In genomic region chr3:195709676-195710085, GRCh38 we compare ENCODE assay signal across 22 cellular contexts. TPM values are rescaled to one million over a fixed set of nuclear protein-coding genes. Genes with fewer than 3 reads are reported as not detected.
DNase-seq lines count a peak whose midpoint lies in the region; ATAC-seq, FAIRE-seq and TF ChIP-seq lines count a peak whose summit lies in the region.
"Had no signal": no experiment of that assay in that cellular context is flagged by ENCODE, and none has a peak within 500 bp of the region (broad histone marks: within the 10 kb centered on the region; RNA-seq: fewer than 3 reads in every experiment).

No MANE protein-coding gene starts in this region.

- H4K20me1 ChIP-seq in OCI-LY3 (ENCODE audit: insufficient read depth, low read length) (no peaks in the 10 kb centered on the region), H1 (replicated peaks in 1 of 2; ENCODE audit: control insufficient read depth in 1 of 2, insufficient read depth in 2 of 2, low read length in 2 of 2) (no peaks in the 10 kb centered on the region)

- TF ChIP-seq RAD21 in H1 (IDR thresholded peaks at IDR 0.05 in 1 of 2, conservative IDR thresholded peaks at IDR 0.05 in 1 of 2; ENCODE audit: low read depth in 2 of 2, low read length in 2 of 2): no peak

- no peaks in the 10 kb centered on the region for H3K27me3 ChIP-seq in OCI-LY3 (ENCODE audit: low read depth, low read length)
- H3K27me3 ChIP-seq in H1 (replicated peaks in 1 of 4; ENCODE audit: control insufficient read depth in 3 of 4, extremely low read depth in 1 of 4, insufficient read depth in 3 of 4, low read length in 3 of 4): no peaks in the 10 kb centered on the region; a peak in 1 of 7 replicates

- H3K27ac Mint-ChIP-seq in activated naive CD4-positive, alpha-beta T cell treated with anti-CD3 and anti-CD28 coated beads, Interleukin-2, amount 50 U/mL, for 72 hours: peak overlapping the region; percentile 1 to 13
- peak overlapping the region; percentile 5 for H3K27ac Mint-ChIP-seq in stimulated activated effector memory CD8-positive, alpha-beta T cell treated with anti-CD3 and anti-CD28 coated beads, Interleukin-12 subunit alpha, Interleukin-12 subunit beta, amount 100 ng/mL, for 72 hours
- H3K27ac Mint-ChIP-seq in immature natural killer cell: no peak overlapping the region
- H3K27ac Mint-ChIP-seq: IgD-negative memory B cell had no signal

- no peaks in the 10 kb centered on the region; the same call in 1 of the 2 replicates for H3K23me2 ChIP-seq in H1 (ENCODE audit: low read depth, low read length)

- H3K4me3 Mint-ChIP-seq in stimulated activated effector memory CD8-positive, alpha-beta T cell treated with anti-CD3 and anti-CD28 coated beads, Interleukin-12 subunit alpha, Interleukin-12 subunit beta, amount 100 ng/mL, for 72 hours: no peak overlapping the region
- no peak overlapping the region for H3K4me3 Mint-ChIP-seq in immature natural killer cell
- H3K4me3 Mint-ChIP-seq: IgD-negative memory B cell had no signal

- no peak overlapping the region; the same call in 1 of the 2 replicates for H3K18ac ChIP-seq in H1 (ENCODE audit: extremely low read depth, low read length)

- H3K56ac ChIP-seq in H1 (replicated peaks; ENCODE audit: insufficient read length, low read depth, low read length): no peak overlapping the region

- H3K4me2 ChIP-seq in OCI-LY3 (ENCODE audit: low read length) (peak overlapping the region; percentile 38), H1 (ENCODE audit: insufficient read depth in 1 of 2, low read depth in 2 of 2, low read length in 2 of 2) (no peak overlapping the region)

- no peak overlapping the region for H4K8ac ChIP-seq in H1 (ENCODE audit: extremely low read depth, insufficient read depth, low read length)

- no peak overlapping the region for H2AK5ac ChIP-seq in H1 (ENCODE audit: low read depth, low read length)

- H2BK5ac ChIP-seq in H1 (ENCODE audit: low read depth, low read length): no peak overlapping the region

- peaks cover 19% of the 10 kb centered on the region for H3K4me1 Mint-ChIP-seq in stimulated activated effector memory CD8-positive, alpha-beta T cell treated with anti-CD3 and anti-CD28 coated beads, Interleukin-12 subunit alpha, Interleukin-12 subunit beta, amount 100 ng/mL, for 72 hours
- H3K4me1 Mint-ChIP-seq in immature natural killer cell: peaks cover 2 to 7% of the 10 kb centered on the region in 2 donors

- H2BK15ac ChIP-seq in H1 (ENCODE audit: low read length): no peak overlapping the region

- H3K4ac ChIP-seq in H1 (replicated peaks; ENCODE audit: insufficient read length, low read depth, low read length): no peak overlapping the region

- 92% methylated on average over 6 of the region's 6 CpGs; no CpG with 5 or more reads in 1 of the 2 experiments for WGBS in H1 (ENCODE audit: extremely low coverage in 1 of 2, insufficient coverage in 1 of 2, insufficient read length in 1 of 2, insufficient replicate concordance in 2 of 2, low coverage in 1 of 2, low lambda C conversion rate in 2 of 2, missing lambda C conversion rate in 1 of 2), 2 experiments

- no peak for TF ChIP-seq EP300 in H1 (IDR thresholded peaks at IDR 0.05; ENCODE audit: borderline replicate concordance in 1 of 2, low read depth in 2 of 2, low read length in 2 of 2)

- no peak overlapping the region for H3K9ac ChIP-seq in OCI-LY3 (ENCODE audit: low read length)
- no peak overlapping the region for H3K9ac ChIP-seq in H1 (replicated peaks in 1 of 4; ENCODE audit: extremely low read depth in 1 of 4, low read depth in 3 of 4, low read length in 3 of 4)

- CTCF ChIA-PET in H1 (lab: Charles Lee; ENCODE audit: partially characterized antibody): no interaction called here

- POLR2A ChIA-PET in H1 (lab: Charles Lee; ENCODE audit: partially characterized antibody): interaction anchor here (1.4 kb wide), 1 partner anchor 12 kb away, joined by 4 read pairs; no protein-coding TSS in a partner anchor

- no peak overlapping the region for H3K23ac ChIP-seq in H1 (ENCODE audit: insufficient read length)

- H3K9me3 ChIP-seq in OCI-LY3 (ENCODE audit: insufficient read depth, low read length) (no peaks in the 10 kb centered on the region), H1 (ENCODE audit: insufficient read depth in 2 of 2, low read depth in 1 of 2, low read length in 1 of 2) (no peaks in the 10 kb centered on the region)
- H3K9me3 ChIP-seq: HAP-1 had no signal

- no peak for DNase-seq in activated naive CD4-positive, alpha-beta T cell treated with anti-CD3 and anti-CD28 coated beads, Interleukin-2, amount 50 U/mL, for 72 hours (ENCODE audit: low spot score in 2 of 2)
- no peak for DNase-seq in activated naive CD4-positive, alpha-beta T cell (lab: John Stamatoyannopoulos, UW)
- DNase-seq in H1 (ENCODE audit: low read depth in 1 of 2, low spot score in 2 of 2) (no peak), HuH-7.5 (ENCODE audit: low spot score) (no peak), immature natural killer cell (no peak), frontal cortex (ENCODE audit: low spot score in 2 of 2) (no peak)
- no peak for DNase-seq in stimulated activated effector memory CD8-positive, alpha-beta T cell treated with anti-CD3 and anti-CD28 coated beads, Interleukin-12 subunit alpha, Interleukin-12 subunit beta, amount 100 ng/mL, for 72 hours (ENCODE audit: low spot score in 2 of 2)
- DNase-seq: 8988T, ACHN, NCI-H1092, NCI-H1436, NCI-H187 treated with DMSO at 0.1 percent for 48 hours, NCI-H446 treated with DMSO at 0.1 percent for 48 hours, NCI-H526, RPMI8226, SHP77 had no signal

- peaks cover 0 to 2% (median 0%) of the 10 kb centered on the region in 3 donors for H3K27me3 Mint-ChIP-seq in immature natural killer cell (ENCODE audit: low read depth in 3 of 3)
- H3K27me3 Mint-ChIP-seq: IgD-negative memory B cell had no signal

- TF ChIP-seq POLR2A in H1 (IDR thresholded peaks at IDR 0.05; ENCODE audit: control extremely low read depth in 1 of 2, low read depth in 2 of 2, low read length in 2 of 2): no peak

- H2BK120ac ChIP-seq in H1 (replicated peaks; ENCODE audit: low read depth, low read length): no peak overlapping the region

- peak overlapping the region; percentile 21; the same call in 1 of the 2 replicates for H3K27ac ChIP-seq in OCI-LY3 (ENCODE audit: low read length)
- no peak overlapping the region for H3K27ac ChIP-seq in H1 (ENCODE audit: low read depth, low read length)

- TF ChIP-seq CTCF in OCI-LY3 (IDR thresholded peaks at IDR 0.05; ENCODE audit: low read depth, low read length) (no peak), H1 (IDR thresholded peaks at IDR 0.05; ENCODE audit: control extremely low read depth in 1 of 3, insufficient read depth in 1 of 3, low read depth in 1 of 3, low read length in 3 of 3) (no peak)

- H3K79me2 ChIP-seq in OCI-LY3 (ENCODE audit: low read length) (no peaks in the 10 kb centered on the region), H1 (ENCODE audit: control insufficient read depth in 1 of 2, insufficient read depth in 2 of 2, low read length in 2 of 2) (no peaks in the 10 kb centered on the region)

- peaks cover 16% of the 10 kb centered on the region for H3K4me1 ChIP-seq in OCI-LY3 (ENCODE audit: low read length)
- H3K4me1 ChIP-seq in H1 (replicated peaks in 1 of 4; ENCODE audit: control insufficient read depth in 3 of 4, insufficient read depth in 4 of 4, low read length in 3 of 4): peaks cover 0 to 8% (median 5%) of the 10 kb centered on the region in 4 experiments; a peak in 5 of 7 replicates
- H3K4me1 ChIP-seq: HAP-1 had no signal

- ATAC-seq in activated naive CD4-positive, alpha-beta T cell treated with anti-CD3 and anti-CD28 coated beads, Interleukin-2, amount 50 U/mL, for 72 hours: no peak
- ATAC-seq in stimulated activated effector memory CD8-positive, alpha-beta T cell treated with anti-CD3 and anti-CD28 coated beads, Interleukin-12 subunit alpha, Interleukin-12 subunit beta, amount 100 ng/mL, for 72 hours: no peak

- H4K5ac ChIP-seq in H1 (ENCODE audit: insufficient read length, low read depth, low read length): peak overlapping the region; percentile 65

- no peak overlapping the region for H2AFZ ChIP-seq in OCI-LY3 (ENCODE audit: low read depth, low read length)
- H2AFZ ChIP-seq in H1 (ENCODE audit: low read length): no peak overlapping the region

- no peak overlapping the region for H3K4me3 ChIP-seq in OCI-LY3 (ENCODE audit: low read length)
- no peak overlapping the region for H3K4me3 ChIP-seq in H1 (ENCODE audit: extremely low read depth in 1 of 4, insufficient read depth in 2 of 4, low read depth in 3 of 4, low read length in 4 of 4)
- H3K4me3 ChIP-seq: HAP-1 had no signal

- no peak overlapping the region for H2BK12ac ChIP-seq in H1 (ENCODE audit: low read depth, low read length)

- H3K79me1 ChIP-seq in H1 (ENCODE audit: low read depth, low read length): no peaks in the 10 kb centered on the region

- no peak for FAIRE-seq in H1 (lab: Jason Lieb, UNC)
- no peak for FAIRE-seq in frontal cortex (lab: Jason Lieb, UNC)
- FAIRE-seq: D721Med had no signal

- no peak overlapping the region for H2BK20ac ChIP-seq in H1 (ENCODE audit: low read length)

- H3K36me3 Mint-ChIP-seq in activated naive CD4-positive, alpha-beta T cell treated with anti-CD3 and anti-CD28 coated beads, Interleukin-2, amount 50 U/mL, for 72 hours: peaks cover 4 to 16% of the 10 kb centered on the region in 2 donors
- peaks cover 39% of the 10 kb centered on the region for H3K36me3 Mint-ChIP-seq in stimulated activated effector memory CD8-positive, alpha-beta T cell treated with anti-CD3 and anti-CD28 coated beads, Interleukin-12 subunit alpha, Interleukin-12 subunit beta, amount 100 ng/mL, for 72 hours
- H3K36me3 Mint-ChIP-seq in immature natural killer cell: peaks cover 11 to 39% (median 36%) of the 10 kb centered on the region in 3 donors

- H3K36me3 ChIP-seq in OCI-LY3 (replicated peaks; ENCODE audit: low read depth, low read length): no peaks in the 10 kb centered on the region
- no peaks in the 10 kb centered on the region; a peak in 1 of 8 replicates for H3K36me3 ChIP-seq in H1 (ENCODE audit: control insufficient read depth in 2 of 4, insufficient read depth in 4 of 4, low read length in 3 of 4)

- H3K9me3 Mint-ChIP-seq in activated naive CD4-positive, alpha-beta T cell treated with anti-CD3 and anti-CD28 coated beads, Interleukin-2, amount 50 U/mL, for 72 hours: no peaks in the 10 kb centered on the region
- H3K9me3 Mint-ChIP-seq in stimulated activated effector memory CD8-positive, alpha-beta T cell treated with anti-CD3 and anti-CD28 coated beads, Interleukin-12 subunit alpha, Interleukin-12 subunit beta, amount 100 ng/mL, for 72 hours: no peaks in the 10 kb centered on the region
- H3K9me3 Mint-ChIP-seq in immature natural killer cell: no peaks in the 10 kb centered on the region
- H3K9me3 Mint-ChIP-seq: IgD-negative memory B cell had no signal

- no peak overlapping the region for H3K14ac ChIP-seq in H1 (ENCODE audit: insufficient read length)

- no peak overlapping the region for H4K91ac ChIP-seq in H1 (replicated peaks; ENCODE audit: insufficient read length, low read length)

RNA-seq across cellular contexts. Expression of gene MUC20, which starts 11.1 kb away (rescaled TPM):
- 1 to 10 TPM; 2.2 to 3.6 TPM for total RNA-seq in activated naive CD4-positive, alpha-beta T cell treated with anti-CD3 and anti-CD28 coated beads, Interleukin-2, amount 50 U/mL, for 72 hours
- total RNA-seq in H1 (2021; fragmentation: NEBNext Ultra II Directional; extraction: Animal tissue kit (Norgen Biotek cat#: 25700)): 0.24 TPM in 1 of 2 replicates, not detected in the other
- polyA plus RNA-seq in H1 (2011; rRNA removed) (0.19 and 0.26 TPM in 2 replicates), immature natural killer cell (1 to 10 TPM in 1 of 3 donors, not detected in 2; 1.2 TPM)
- 0.26 TPM for polyA plus RNA-seq in H1 (2011; cell fraction: cytosol; rRNA removed)
- polyA plus RNA-seq in H1 (2011; cell fraction: nucleus; rRNA removed): 0.27 TPM
- polyA plus RNA-seq in H1 (2012, experiment 1 of 2): 0.13 to 0.19 TPM (median 0.15 TPM) in 3 of 4 replicates, not detected in the other
- polyA plus RNA-seq in H1 (2012, experiment 2 of 2): not detected
- polyA plus RNA-seq in H1 (2013, experiment 1 of 2): 0.16 TPM
- polyA plus RNA-seq in H1 (2013, experiment 2 of 2): 0.33 TPM
- polyA minus RNA-seq in H1 (2011; rRNA and poly(A)+ RNA removed): 0.16 TPM in 1 of 2 replicates, not detected in the other
- polyA minus RNA-seq in H1 (2011; cell fraction: cytosol; rRNA and poly(A)+ RNA removed): not detected
- polyA minus RNA-seq in H1 (2011; cell fraction: nucleus; rRNA and poly(A)+ RNA removed): not detected
- total RNA-seq in frontal cortex: 2.0 TPM
- total RNA-seq: Daoy, SK-MEL-5 had no signal

Comparison
In these comparisons a context has a peak if more than half of its experiments do, and no peak if none do; other contexts are left out.
1. H3K27ac Mint-ChIP-seq: peak in activated naive CD4-positive, alpha-beta T cell treated with anti-CD3 and anti-CD28 coated beads, Interleukin-2, amount 50 U/mL, for 72 hours (2 of 2) and stimulated activated effector memory CD8-positive, alpha-beta T cell treated with anti-CD3 and anti-CD28 coated beads, Interleukin-12 subunit alpha, Interleukin-12 subunit beta, amount 100 ng/mL, for 72 hours (single experiment); none in immature natural killer cell (0 of 6).